13 cellular contexts compared by ENCODE assay signal in the genomic region with DNA sequence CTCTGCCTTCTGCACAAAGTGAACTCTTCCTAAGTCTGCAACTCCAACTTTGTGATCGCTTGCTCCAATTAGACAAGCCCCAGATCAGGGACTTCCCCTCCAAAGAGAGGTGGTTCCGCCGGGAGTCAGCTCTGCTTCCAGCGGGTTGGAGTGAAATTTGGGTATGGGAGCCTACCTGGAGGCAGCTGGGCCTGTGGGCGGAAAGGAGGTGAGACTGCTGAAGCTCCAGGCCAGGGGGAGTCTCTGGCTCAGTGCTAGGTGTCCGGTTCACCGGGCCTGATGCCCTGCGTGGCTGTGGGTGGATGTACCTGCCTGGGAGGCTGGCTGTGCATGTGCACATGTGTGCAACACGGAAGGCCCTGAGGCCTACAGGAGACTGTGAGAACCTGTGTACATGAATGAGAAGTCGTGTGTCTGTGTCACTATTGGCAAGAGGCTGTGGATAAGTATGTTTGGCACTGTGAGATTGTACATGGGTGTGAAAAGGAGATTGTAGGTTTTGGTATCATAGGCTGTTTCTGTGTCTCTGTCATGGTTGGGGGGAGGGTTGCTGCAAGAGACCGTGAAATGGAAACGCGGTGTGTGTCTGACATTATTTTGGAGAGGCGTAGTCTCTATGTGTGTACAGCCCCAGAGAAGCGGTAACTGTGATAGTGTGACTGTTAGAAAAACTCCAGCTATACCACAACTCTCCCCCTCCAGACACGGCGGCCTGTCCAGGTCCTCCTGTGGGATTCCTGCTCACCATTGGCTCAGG. TPM values are rescaled to one million over a fixed set of nuclear protein-coding genes. Genes with fewer than 3 reads are reported as not detected.
DNase-seq lines count a peak whose midpoint lies in the region; ATAC-seq and TF ChIP-seq lines count a peak whose summit lies in the region.
"Had no signal": no experiment of that assay in that cellular context is flagged by ENCODE, and none has a peak within 500 bp of the region (broad histone marks: within the 10 kb centered on the region; RNA-seq: fewer than 3 reads in every experiment).

No MANE protein-coding gene starts in this region.

- intact Hi-C loops in activated CD8-positive, alpha-beta T cell treated with anti-CD3 and anti-CD28 coated beads for 36 hours (cut with micrococcal nuclease), result no loop called here

- H3K36me3 Mint-ChIP-seq in activated CD8-positive, alpha-beta T cell treated with anti-CD3 and anti-CD28 coated beads, Interleukin-2, amount 10 ng/mL, durations not matched to agents 7 days and 5 days (ENCODE audit: low read depth), result peaks cover 2% of the 10 kb centered on the region
- H3K36me3 Mint-ChIP-seq in activated CD8-positive, alpha-beta T cell treated with anti-CD3 and anti-CD28 coated beads for 36 hours (ENCODE audit: low read depth), result no peaks in the 10 kb centered on the region
- H3K36me3 Mint-ChIP-seq in activated T-cell treated with anti-CD3 and anti-CD28 coated beads, Interleukin-2, amount 50 U/mL, for 72 hours (ENCODE audit: insufficient read depth in 2 of 2), result peaks cover 0 to 2% of the 10 kb centered on the region in 2 donors

- H3K9ac ChIP-seq in iPS-20b (ENCODE audit: low read depth, low read length), result no peak overlapping the region

- H3K4me1 ChIP-seq in iPS-20b (ENCODE audit: insufficient read depth, low read length), result peaks cover 15% of the 10 kb centered on the region; the same call in 1 of the 2 replicates
- H3K4me1 ChIP-seq: SJCRH30 had no signal

- H3K27me3 ChIP-seq in iPS-20b (ENCODE audit: insufficient read depth, low read length), result peaks cover 100% of the 10 kb centered on the region

- DNase-seq in activated CD8-positive, alpha-beta T cell treated with anti-CD3 and anti-CD28 coated beads, Interleukin-2, amount 10 ng/mL, durations not matched to agents 7 days and 5 days, result no peak
- DNase-seq in activated CD8-positive, alpha-beta T cell treated with anti-CD3 and anti-CD28 coated beads for 36 hours, result no peak
- peak in 1 of 2 donors; percentile 12 for DNase-seq in activated T-cell treated with anti-CD3 and anti-CD28 coated beads, Interleukin-2, amount 50 U/mL, for 72 hours
- DNase-seq in retina, result peak; percentile 42
- DNase-seq in Ammon's horn (ENCODE audit: low spot score), result no peak
- DNase-seq in glomerular visceral epithelial cell (ENCODE audit: extremely low spot score), result no peak
- DNase-seq in mesenteric fat pad (ENCODE audit: low spot score), result no peak
- DNase-seq: esophagus squamous epithelium, HFFc6, NCI-H1436 treated with DMSO at 0.1 percent for 48 hours, SJCRH30 had no signal

- peaks cover 79% of the 10 kb centered on the region for H3K27me3 Mint-ChIP-seq in activated CD8-positive, alpha-beta T cell treated with anti-CD3 and anti-CD28 coated beads, Interleukin-2, amount 10 ng/mL, durations not matched to agents 7 days and 5 days (ENCODE audit: low read depth)
- H3K27me3 Mint-ChIP-seq in activated CD8-positive, alpha-beta T cell treated with anti-CD3 and anti-CD28 coated beads for 36 hours, result peaks cover 81% of the 10 kb centered on the region
- H3K27me3 Mint-ChIP-seq in activated T-cell treated with anti-CD3 and anti-CD28 coated beads, Interleukin-2, amount 50 U/mL, for 72 hours (ENCODE audit: low read depth), result peaks cover 83% of the 10 kb centered on the region

- H3K4me3 Mint-ChIP-seq in activated CD8-positive, alpha-beta T cell treated with anti-CD3 and anti-CD28 coated beads, Interleukin-2, amount 10 ng/mL, durations not matched to agents 7 days and 5 days, result peak overlapping the region; percentile 2
- no peak overlapping the region for H3K4me3 Mint-ChIP-seq in activated CD8-positive, alpha-beta T cell treated with anti-CD3 and anti-CD28 coated beads for 36 hours
- peak overlapping the region; percentile 7 to 11 for H3K4me3 Mint-ChIP-seq in activated T-cell treated with anti-CD3 and anti-CD28 coated beads, Interleukin-2, amount 50 U/mL, for 72 hours
- H3K4me3 Mint-ChIP-seq: HFFc6 had no signal

- CTCF ChIA-PET in activated CD8-positive, alpha-beta T cell treated with anti-CD3 and anti-CD28 coated beads, Interleukin-2, amount 10 ng/mL, durations not matched to agents 7 days and 5 days (lab: Charles Lee), result no interaction called here
- CTCF ChIA-PET in activated CD8-positive, alpha-beta T cell treated with anti-CD3 and anti-CD28 coated beads for 36 hours (lab: Charles Lee), result no interaction called here

- H3K4me1 Mint-ChIP-seq in activated CD8-positive, alpha-beta T cell treated with anti-CD3 and anti-CD28 coated beads, Interleukin-2, amount 10 ng/mL, durations not matched to agents 7 days and 5 days (ENCODE audit: low read depth), result peaks cover 50% of the 10 kb centered on the region
- peaks cover 41% of the 10 kb centered on the region for H3K4me1 Mint-ChIP-seq in activated CD8-positive, alpha-beta T cell treated with anti-CD3 and anti-CD28 coated beads for 36 hours (ENCODE audit: low read depth)
- H3K4me1 Mint-ChIP-seq in activated T-cell treated with anti-CD3 and anti-CD28 coated beads, Interleukin-2, amount 50 U/mL, for 72 hours (ENCODE audit: low read depth), result peaks cover 51% of the 10 kb centered on the region

- no peaks in the 10 kb centered on the region for H3K36me3 ChIP-seq in iPS-20b (ENCODE audit: insufficient read depth, low read depth, low read length)
- H3K36me3 ChIP-seq: esophagus squamous epithelium, SJCRH30 had no signal

- no peak overlapping the region for H3K27ac ChIP-seq in iPS-20b (ENCODE audit: low read length)
- H3K27ac ChIP-seq: esophagus squamous epithelium, SJCRH30 had no signal

- POLR2A ChIA-PET in activated CD8-positive, alpha-beta T cell treated with anti-CD3 and anti-CD28 coated beads, Interleukin-2, amount 10 ng/mL, durations not matched to agents 7 days and 5 days (lab: Charles Lee), result no interaction called here
- POLR2A ChIA-PET in activated CD8-positive, alpha-beta T cell treated with anti-CD3 and anti-CD28 coated beads for 36 hours (lab: Charles Lee), result no interaction called here

- ATAC-seq in activated CD8-positive, alpha-beta T cell treated with anti-CD3 and anti-CD28 coated beads, Interleukin-2, amount 10 ng/mL, durations not matched to agents 7 days and 5 days, result peak; percentile 9
- ATAC-seq in activated CD8-positive, alpha-beta T cell treated with anti-CD3 and anti-CD28 coated beads for 36 hours, result no peak
- peak; percentile 5 to 16 for ATAC-seq in activated T-cell treated with anti-CD3 and anti-CD28 coated beads, Interleukin-2, amount 50 U/mL, for 72 hours (replicated peaks in 1 of 2)

- peak overlapping the region; percentile 38; the same call in 1 of the 2 replicates for H3K4me3 ChIP-seq in iPS-20b (ENCODE audit: low read length)
- H3K4me3 ChIP-seq: SJCRH30 had no signal

- peak overlapping the region; percentile 0 for H3K27ac Mint-ChIP-seq in activated CD8-positive, alpha-beta T cell treated with anti-CD3 and anti-CD28 coated beads, Interleukin-2, amount 10 ng/mL, durations not matched to agents 7 days and 5 days
- no peak overlapping the region for H3K27ac Mint-ChIP-seq in activated CD8-positive, alpha-beta T cell treated with anti-CD3 and anti-CD28 coated beads for 36 hours
- H3K27ac Mint-ChIP-seq in activated T-cell treated with anti-CD3 and anti-CD28 coated beads, Interleukin-2, amount 50 U/mL, for 72 hours, result no peak overlapping the region
- H3K27ac Mint-ChIP-seq: activated T-helper 2 cell treated with anti-CD3 and anti-CD28 coated beads, Interferon-gamma antibody, Interleukin-2, Interleukin-4, amounts not matched to agents 10 μg/mL and 5 μg/mL and 100 μg/mL, durations not matched to agents 14 hours and 24 hours and 36 hours; HFFc6 had no signal

- no peak for TF ChIP-seq CTCF in activated CD8-positive, alpha-beta T cell treated with anti-CD3 and anti-CD28 coated beads for 36 hours (IDR thresholded peaks at IDR 0.05)

- peaks cover 4% of the 10 kb centered on the region; the same call in 1 of the 2 replicates for H3K9me3 ChIP-seq in iPS-20b (ENCODE audit: insufficient read depth, low read depth, low read length)
- H3K9me3 ChIP-seq: esophagus squamous epithelium, SJCRH30 had no signal

- H3K9me3 Mint-ChIP-seq in activated CD8-positive, alpha-beta T cell treated with anti-CD3 and anti-CD28 coated beads, Interleukin-2, amount 10 ng/mL, durations not matched to agents 7 days and 5 days (ENCODE audit: insufficient read depth), result no peaks in the 10 kb centered on the region
- no peaks in the 10 kb centered on the region for H3K9me3 Mint-ChIP-seq in activated CD8-positive, alpha-beta T cell treated with anti-CD3 and anti-CD28 coated beads for 36 hours
- no peaks in the 10 kb centered on the region for H3K9me3 Mint-ChIP-seq in activated T-cell treated with anti-CD3 and anti-CD28 coated beads, Interleukin-2, amount 50 U/mL, for 72 hours
- H3K9me3 Mint-ChIP-seq: activated T-helper 2 cell treated with anti-CD3 and anti-CD28 coated beads, Interferon-gamma antibody, Interleukin-2, Interleukin-4, amounts not matched to agents 10 μg/mL and 5 μg/mL and 100 μg/mL, durations not matched to agents 14 hours and 24 hours and 36 hours had no signal

RNA-seq across cellular contexts. Expression of gene LHX1, which starts 4.2 kb away (rescaled TPM):
- not detected for total RNA-seq in activated CD8-positive, alpha-beta T cell treated with anti-CD3 and anti-CD28 coated beads, Interleukin-2, amount 10 ng/mL, durations not matched to agents 7 days and 5 days
- total RNA-seq in activated CD8-positive, alpha-beta T cell treated with anti-CD3 and anti-CD28 coated beads for 36 hours, result not detected
- under 1 TPM; 0.32 to 0.34 TPM for total RNA-seq in activated T-cell treated with anti-CD3 and anti-CD28 coated beads, Interleukin-2, amount 50 U/mL, for 72 hours
- not detected for total RNA-seq in mesenteric fat pad
- total RNA-seq: esophagus squamous epithelium had no signal

RNA-seq across cellular contexts. Expression of gene AATF, which starts 7.3 kb away (rescaled TPM):
- total RNA-seq in activated CD8-positive, alpha-beta T cell treated with anti-CD3 and anti-CD28 coated beads, Interleukin-2, amount 10 ng/mL, durations not matched to agents 7 days and 5 days, result 10 to 100 TPM; 69.8 to 72.9 TPM
- 10 to 100 TPM; 81.8 to 90.3 TPM for total RNA-seq in activated CD8-positive, alpha-beta T cell treated with anti-CD3 and anti-CD28 coated beads for 36 hours
- total RNA-seq in activated T-cell treated with anti-CD3 and anti-CD28 coated beads, Interleukin-2, amount 50 U/mL, for 72 hours, result 10 to 100 TPM; 85.1 to 91.9 TPM
- total RNA-seq in mesenteric fat pad, result 42.3 TPM
